ENCODE assay signal across 21 cellular contexts in genomic region chr13:40391788-40392187, GRCh38.
"Had no signal": no experiment of that assay in that cellular context is flagged by ENCODE, and none has a peak within 500 bp of the region (broad histone marks: within the 10 kb centered on the region; RNA-seq: fewer than 3 reads in every experiment).

No MANE protein-coding gene starts in this region.

- H3K27ac ChIP-seq: cardiac muscle cell, esophagus squamous epithelium, left lung, parathyroid adenoma, psoas muscle, skin epidermis, suprapubic skin, tibial artery, upper lobe of right lung, vagina had no signal

- ATAC-seq: natural killer cell; sciatic nerve; stimulated activated effector memory CD8-positive, alpha-beta T cell treated with anti-CD3 and anti-CD28 coated beads, Interleukin-12 subunit alpha, Interleukin-12 subunit beta, amount 100 ng/mL, for 72 hours; stimulated activated naive CD8-positive, alpha-beta T cell treated with anti-CD3 and anti-CD28 coated beads, Interleukin-15, Interleukin-2, amounts not matched to agents 100 U/mL and 50 U/mL, for 24 hours; upper lobe of right lung had no signal

- DNase-seq: esophagus squamous epithelium; foreskin fibroblast; immature natural killer cell; left lung; mesendoderm; natural killer cell; psoas muscle; retina; stimulated activated CD4-positive, alpha-beta T cell treated with anti-CD3 and anti-CD28 coated beads, Interleukin-4, amount 100 ng/mL, for 1 hour; stimulated activated CD8-positive, alpha-beta memory T cell treated with anti-CD3 and anti-CD28 coated beads, Interleukin-4, amount 100 ng/mL, for 48 hours; stimulated activated naive CD8-positive, alpha-beta T cell treated with anti-CD3 and anti-CD28 coated beads, Interleukin-15, Interleukin-2, amounts not matched to agents 100 U/mL and 50 U/mL, for 24 hours; tibial artery; upper lobe of right lung had no signal

- H3K4me3 ChIP-seq: cardiac muscle cell, esophagus squamous epithelium, left lung, psoas muscle, skin epidermis, suprapubic skin, tibial artery, upper lobe of right lung, vagina had no signal

- H3K9me3 Mint-ChIP-seq: stimulated activated effector memory CD8-positive, alpha-beta T cell treated with anti-CD3 and anti-CD28 coated beads, Interleukin-12 subunit alpha, Interleukin-12 subunit beta, amount 100 ng/mL, for 72 hours had no signal

- H3K79me2 ChIP-seq: parathyroid adenoma had no signal

- H3K27me3 ChIP-seq: cardiac muscle cell, left lung, suprapubic skin, tibial artery, upper lobe of right lung, vagina had no signal

- H3K9ac ChIP-seq: parathyroid adenoma had no signal

- H2AFZ ChIP-seq: parathyroid adenoma had no signal

- H3K4me3 Mint-ChIP-seq: dendritic cell treated with granulocyte-macrophage colony-stimulating factor and Interleukin-4, amounts not matched to agents 40 ng/mL and 50 ng/mL, for 4 days; natural killer cell; stimulated activated effector memory CD8-positive, alpha-beta T cell treated with anti-CD3 and anti-CD28 coated beads, Interleukin-12 subunit alpha, Interleukin-12 subunit beta, amount 100 ng/mL, for 72 hours had no signal

- H3K36me3 ChIP-seq: cardiac muscle cell, esophagus squamous epithelium, left lung, suprapubic skin, tibial artery, upper lobe of right lung, vagina had no signal

- H3K4me1 ChIP-seq: esophagus squamous epithelium, left lung, parathyroid adenoma, psoas muscle, suprapubic skin, tibial artery, upper lobe of right lung, vagina had no signal

- H3K9me3 ChIP-seq: esophagus squamous epithelium, left lung, psoas muscle, suprapubic skin, tibial artery, upper lobe of right lung, vagina had no signal

- H3K27ac Mint-ChIP-seq: dendritic cell treated with granulocyte-macrophage colony-stimulating factor and Interleukin-4, amounts not matched to agents 40 ng/mL and 50 ng/mL, for 4 days; natural killer cell; stimulated activated effector memory CD8-positive, alpha-beta T cell treated with anti-CD3 and anti-CD28 coated beads, Interleukin-12 subunit alpha, Interleukin-12 subunit beta, amount 100 ng/mL, for 72 hours had no signal

- H3K36me3 Mint-ChIP-seq: immature natural killer cell, natural killer cell had no signal
